Comparison of ENCODE assay signal across 8 cellular contexts in genomic region chr4:74189331-74190043, GRCh38. TPM values are rescaled to one million over a fixed set of nuclear protein-coding genes. Genes with fewer than 3 reads are reported as not detected.
DNase-seq lines count a peak whose midpoint lies in the region; ATAC-seq and TF ChIP-seq lines count a peak whose summit lies in the region.

No MANE protein-coding gene starts in this region.

- peak; percentile 59 for ATAC-seq in GM21529 (IDR thresholded peaks at IDR 0.05; ENCODE audit: unreplicated experiment)
- peak in 1 of 2 donors; percentile 75 for ATAC-seq in upper lobe of left lung (ENCODE audit: low FRiP score in 2 of 2)

- DNase-seq in DMS114 treated with DMSO at 0.1 percent for 48 hours (lab: John Stamatoyannopoulos, UW; ENCODE audit: unreplicated experiment) (peak; percentile 24), NCI-H1930 (lab: John Stamatoyannopoulos, UW) (peak; percentile 15 to 20), adrenal gland (peak in 1 of 7 donors; percentile 12), iPS-NIHi7 (ENCODE audit: extremely low spot score) (peak; percentile 35), upper lobe of left lung (no peak), nucleus accumbens (lab: John Stamatoyannopoulos, UW) (no peak)
- no peak for DNase-seq in stimulated activated CD4-positive, alpha-beta T cell treated with anti-CD3 and anti-CD28 coated beads, Interleukin-15, amount 100 ng/mL, for 24 hours

- H3K4me1 ChIP-seq in adrenal gland (replicated peaks in 1 of 2): no peaks in the 10 kb centered on the region
- H3K4me1 ChIP-seq in upper lobe of left lung: no peaks in the 10 kb centered on the region

- TF ChIP-seq EP300 in upper lobe of left lung (IDR thresholded peaks at IDR 0.05): no peak

- TF ChIP-seq POLR2A in adrenal gland (IDR thresholded peaks at IDR 0.05): no peak
- TF ChIP-seq POLR2A in upper lobe of left lung (IDR thresholded peaks at IDR 0.05): no peak

- TF ChIP-seq CTCF in adrenal gland (IDR thresholded peaks at IDR 0.05) (peak; percentile 19 to 74 (median 54)), upper lobe of left lung (IDR thresholded peaks at IDR 0.05) (peak in 5 of 6 experiments; percentile 20 to 64 (median 39))

- H3K4me3 ChIP-seq in adrenal gland: no peak overlapping the region
- no peak overlapping the region for H3K4me3 ChIP-seq in upper lobe of left lung

- WGBS in adrenal gland, 4 donors: 62 to 86% (median 70%) methylated on average over 2 of the region's 2 CpGs
- WGBS in upper lobe of left lung, 2 donors: 61 to 68% methylated on average over 2 of the region's 2 CpGs

- no peaks in the 10 kb centered on the region for H3K36me3 ChIP-seq in adrenal gland (replicated peaks in 1 of 2)
- no peaks in the 10 kb centered on the region for H3K36me3 ChIP-seq in upper lobe of left lung

- intact Hi-C loops in adrenal gland (cut with DNase I): loop anchor here (5.0 to 10.0 kb wide), 2 partner anchors 118 to 125 kb away; partner anchors contain the start of gene EPGN (in 1 of the 2)

- H3K27me3 ChIP-seq in adrenal gland: no peaks in the 10 kb centered on the region
- H3K27me3 ChIP-seq in upper lobe of left lung: no peaks in the 10 kb centered on the region

- H3K9me3 ChIP-seq in adrenal gland (replicated peaks in 1 of 3) (no peaks in the 10 kb centered on the region), upper lobe of left lung (no peaks in the 10 kb centered on the region)

- H3K27ac ChIP-seq in adrenal gland (no peak overlapping the region), upper lobe of left lung (no peak overlapping the region)

RNA-seq across cellular contexts. Expression of gene MTHFD2L, which starts 31.6 kb away (rescaled TPM):
- 10 to 100 TPM; 13.2 to 21.8 (median 15.9) TPM for total RNA-seq in adrenal gland
- 10 to 100 TPM in 2 of 3 donors, 1 to 10 TPM in 1; 9.8 to 25.9 (median 10.3) TPM for polyA plus RNA-seq in adrenal gland
- 10 to 100 TPM in 5 of 6 donors, 1 to 10 TPM in 1; 4.9 to 23.6 (median 12.8) TPM for total RNA-seq in upper lobe of left lung

Comparison
In these comparisons a context has a peak if more than half of its experiments do, and no peak if none do; other contexts are left out.
1. DNase-seq: peak in DMS114 treated with DMSO at 0.1 percent for 48 hours (single experiment), NCI-H1930 (2 of 2) and iPS-NIHi7 (single experiment); none in upper lobe of left lung (0 of 2), nucleus accumbens (0 of 56) and stimulated activated CD4-positive, alpha-beta T cell treated with anti-CD3 and anti-CD28 coated beads, Interleukin-15, amount 100 ng/mL, for 24 hours (single experiment).